Comparison of ENCODE assay signal across 31 cellular contexts in the genomic region with DNA sequence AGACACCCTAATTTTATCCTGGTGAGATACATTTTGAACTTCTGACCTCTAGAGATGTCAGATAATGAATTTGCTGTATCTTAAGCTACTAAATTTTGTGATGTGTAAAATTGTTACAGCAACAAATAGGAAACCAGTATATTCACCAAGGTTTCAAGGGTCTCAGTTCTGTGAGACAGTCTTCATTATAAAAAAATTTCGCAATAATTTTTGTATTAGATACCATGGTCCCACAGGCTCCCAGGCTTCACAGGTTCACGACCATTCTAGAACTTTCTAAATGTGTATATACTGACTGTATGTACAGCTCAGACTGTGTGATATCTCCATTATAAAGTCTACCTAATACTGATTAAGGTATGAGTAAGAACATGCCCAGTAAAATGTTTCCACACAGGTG.
"Had no signal": no experiment of that assay in that cellular context is flagged by ENCODE, and none has a peak within 500 bp of the region (broad histone marks: within the 10 kb centered on the region; RNA-seq: fewer than 3 reads in every experiment).

No MANE protein-coding gene starts in this region.

- H3K27ac ChIP-seq: adrenal gland, body of pancreas, esophagus muscularis mucosa, foreskin keratinocyte, gastrocnemius medialis, heart left ventricle had no signal

- H3K36me3 ChIP-seq: adrenal gland, esophagus muscularis mucosa, gastrocnemius medialis, heart left ventricle had no signal

- DNase-seq: activated CD4-positive, alpha-beta memory T cell treated with anti-CD3 and anti-CD28 coated beads, Interleukin-2, amount 10 ng/mL, durations not matched to agents 7 days and 5 days; activated CD4-positive, alpha-beta T cell treated with anti-CD3 and anti-CD28 coated beads for 1 hour; activated CD4-positive, alpha-beta T cell treated with anti-CD3 and anti-CD28 coated beads for 4 hours; activated CD4-positive, alpha-beta T cell treated with anti-CD3 and anti-CD28 coated beads, Interleukin-2, amount 10 ng/mL, durations not matched to agents 7 days and 5 days; activated CD4-positive, alpha-beta T cell treated with anti-CD3 and anti-CD28 coated beads, Interleukin-2, amount 50 U/mL, for 4 hours; activated CD8-positive, alpha-beta memory T cell treated with anti-CD3 and anti-CD28 coated beads, Interleukin-2, amount 50 U/mL, for 48 hours; activated gamma-delta T cell; activated naive CD4-positive, alpha-beta T cell; activated naive CD8-positive, alpha-beta T cell treated with anti-CD3 and anti-CD28 coated beads for 36 hours; activated naive CD8-positive, alpha-beta T cell treated with anti-CD3 and anti-CD28 coated beads, Interleukin-2, amount 50 U/mL, for 24 hours; activated T-cell treated with anti-CD3 and anti-CD28 coated beads for 4 hours; activated T-cell treated with anti-CD3 and anti-CD28 coated beads, Interleukin-2, amount 50 U/mL, for 24 hours; activated T-cell treated with anti-CD3 and anti-CD28 coated beads, Interleukin-2, amount 50 U/mL, for 72 hours; adrenal gland; amygdala; aorta; body of pancreas; caudate nucleus; cortex of kidney; dermis blood vessel endothelial cell; effector CD4-positive, alpha-beta T cell; effector memory CD8-positive, alpha-beta T cell; erythroblast; foreskin keratinocyte; gastrocnemius medialis; glutamatergic neuron; heart left ventricle; T-helper 2 cell had no signal

- H3K4me3 Mint-ChIP-seq: activated CD4-positive, alpha-beta memory T cell treated with anti-CD3 and anti-CD28 coated beads, Interleukin-2, amount 10 ng/mL, durations not matched to agents 7 days and 5 days; activated CD4-positive, alpha-beta T cell treated with anti-CD3 and anti-CD28 coated beads, Interleukin-2, amount 10 ng/mL, durations not matched to agents 7 days and 5 days; activated naive CD4-positive, alpha-beta T cell treated with anti-CD3 and anti-CD28 coated beads, Interleukin-2, amount 50 U/mL, for 24 hours; activated naive CD8-positive, alpha-beta T cell treated with anti-CD3 and anti-CD28 coated beads for 36 hours; activated naive CD8-positive, alpha-beta T cell treated with anti-CD3 and anti-CD28 coated beads, Interleukin-2, amount 50 U/mL, for 24 hours; activated T-cell treated with anti-CD3 and anti-CD28 coated beads, Interleukin-2, amount 50 U/mL, for 24 hours; activated T-cell treated with anti-CD3 and anti-CD28 coated beads, Interleukin-2, amount 50 U/mL, for 72 hours; effector memory CD8-positive, alpha-beta T cell had no signal

- H3K4me1 Mint-ChIP-seq: activated CD4-positive, alpha-beta memory T cell treated with anti-CD3 and anti-CD28 coated beads, Interleukin-2, amount 10 ng/mL, durations not matched to agents 7 days and 5 days; activated CD4-positive, alpha-beta T cell treated with anti-CD3 and anti-CD28 coated beads, Interleukin-2, amount 10 ng/mL, durations not matched to agents 7 days and 5 days; activated naive CD4-positive, alpha-beta T cell treated with anti-CD3 and anti-CD28 coated beads, Interleukin-2, amount 50 U/mL, for 24 hours; activated naive CD8-positive, alpha-beta T cell treated with anti-CD3 and anti-CD28 coated beads for 36 hours; activated naive CD8-positive, alpha-beta T cell treated with anti-CD3 and anti-CD28 coated beads, Interleukin-2, amount 50 U/mL, for 24 hours had no signal

- H3K4me3 ChIP-seq: adrenal gland, body of pancreas, esophagus muscularis mucosa, gastrocnemius medialis, heart left ventricle had no signal

- H3K27me3 Mint-ChIP-seq: activated CD4-positive, alpha-beta memory T cell treated with anti-CD3 and anti-CD28 coated beads, Interleukin-2, amount 10 ng/mL, durations not matched to agents 7 days and 5 days; activated CD4-positive, alpha-beta T cell treated with anti-CD3 and anti-CD28 coated beads, Interleukin-2, amount 10 ng/mL, durations not matched to agents 7 days and 5 days; activated naive CD4-positive, alpha-beta T cell treated with anti-CD3 and anti-CD28 coated beads, Interleukin-2, amount 50 U/mL, for 24 hours; activated naive CD8-positive, alpha-beta T cell treated with anti-CD3 and anti-CD28 coated beads for 36 hours; activated naive CD8-positive, alpha-beta T cell treated with anti-CD3 and anti-CD28 coated beads, Interleukin-2, amount 50 U/mL, for 24 hours; activated T-cell treated with anti-CD3 and anti-CD28 coated beads, Interleukin-2, amount 50 U/mL, for 24 hours; effector memory CD8-positive, alpha-beta T cell had no signal

- ATAC-seq: activated naive CD8-positive, alpha-beta T cell treated with anti-CD3 and anti-CD28 coated beads, Interleukin-2, amount 50 U/mL, for 24 hours; activated T-cell treated with anti-CD3 and anti-CD28 coated beads, Interleukin-2, amount 50 U/mL, for 72 hours; body of pancreas; effector memory CD8-positive, alpha-beta T cell; foreskin keratinocyte; gastrocnemius medialis; heart left ventricle had no signal

- FAIRE-seq: colon had no signal

- H3K36me3 Mint-ChIP-seq: activated naive CD4-positive, alpha-beta T cell treated with anti-CD3 and anti-CD28 coated beads, Interleukin-2, amount 50 U/mL, for 24 hours; activated naive CD8-positive, alpha-beta T cell treated with anti-CD3 and anti-CD28 coated beads for 36 hours had no signal

- H3K27me3 ChIP-seq: adrenal gland, body of pancreas, esophagus muscularis mucosa, foreskin keratinocyte, gastrocnemius medialis, heart left ventricle had no signal

- H3K4me1 ChIP-seq: adrenal gland, body of pancreas, esophagus muscularis mucosa, foreskin keratinocyte, gastrocnemius medialis, heart left ventricle had no signal

- H3K9me3 ChIP-seq: adrenal gland, body of pancreas, esophagus muscularis mucosa, gastrocnemius medialis, heart left ventricle had no signal

- H3K27ac Mint-ChIP-seq: activated CD4-positive, alpha-beta memory T cell treated with anti-CD3 and anti-CD28 coated beads, Interleukin-2, amount 10 ng/mL, durations not matched to agents 7 days and 5 days; activated CD4-positive, alpha-beta T cell treated with anti-CD3 and anti-CD28 coated beads, Interleukin-2, amount 10 ng/mL, durations not matched to agents 7 days and 5 days; activated naive CD4-positive, alpha-beta T cell treated with anti-CD3 and anti-CD28 coated beads, Interleukin-2, amount 50 U/mL, for 24 hours; activated naive CD8-positive, alpha-beta T cell treated with anti-CD3 and anti-CD28 coated beads for 36 hours; activated naive CD8-positive, alpha-beta T cell treated with anti-CD3 and anti-CD28 coated beads, Interleukin-2, amount 50 U/mL, for 24 hours; activated T-cell treated with anti-CD3 and anti-CD28 coated beads, Interleukin-2, amount 50 U/mL, for 24 hours; activated T-cell treated with anti-CD3 and anti-CD28 coated beads, Interleukin-2, amount 50 U/mL, for 72 hours; effector memory CD8-positive, alpha-beta T cell had no signal
